26 cellular contexts compared by ENCODE assay signal in genomic region chr3:22029480-22029879, GRCh38.
"Had no signal": no experiment of that assay in that cellular context is flagged by ENCODE, and none has a peak within 500 bp of the region (broad histone marks: within the 10 kb centered on the region; RNA-seq: fewer than 3 reads in every experiment).

No MANE protein-coding gene starts in this region.

- H3K4me3 ChIP-seq: stomach, suprapubic skin, testis, thoracic aorta, thyroid gland, tibial artery, tibial nerve, transverse colon, upper lobe of left lung, upper lobe of right lung, uterus, vagina had no signal

- H3K4me1 ChIP-seq: stomach, suprapubic skin, testis, thyroid gland, tibial artery, tibial nerve, transverse colon, upper lobe of left lung, upper lobe of right lung, uterus, vagina had no signal

- H3K36me3 ChIP-seq: stomach, suprapubic skin, thoracic aorta, thyroid gland, tibial artery, tibial nerve, transverse colon, upper lobe of left lung, upper lobe of right lung, uterus, vagina had no signal

- H3K9me3 ChIP-seq: suprapubic skin, testis, thoracic aorta, thyroid gland, tibial artery, tibial nerve, transverse colon, upper lobe of left lung, upper lobe of right lung, uterus, vagina had no signal

- H3K27me3 ChIP-seq: stomach, suprapubic skin, testis, thyroid gland, tibial artery, tibial nerve, transverse colon, upper lobe of left lung, upper lobe of right lung, uterus, vagina had no signal

- FAIRE-seq: urothelium cell line had no signal

- H3K27ac ChIP-seq: stomach, suprapubic skin, testis, thoracic aorta, thyroid gland, tibial artery, tibial nerve, transverse colon, upper lobe of left lung, upper lobe of right lung, uterus, vagina had no signal

- DNase-seq: stimulated activated CD4-positive, alpha-beta T cell treated with anti-CD3 and anti-CD28 coated beads, Interleukin-2, amount 100 ng/mL, for 48 hours; stimulated activated CD4-positive, alpha-beta T cell treated with anti-CD3 and anti-CD28 coated beads, Interleukin-4, amount 100 ng/mL, for 24 hours; stimulated activated CD4-positive, alpha-beta T cell treated with anti-CD3 and anti-CD28 coated beads, Interleukin-4, amount 100 ng/mL, for 4 hours; stimulated activated CD8-positive, alpha-beta memory T cell treated with anti-CD3 and anti-CD28 coated beads, Interleukin-4, amount 100 ng/mL, for 48 hours; stimulated activated naive B cell treated with anti-CD40 and anti-IgM and Interleukin-4, amounts not matched to agents 10 μg/mL and 1 μg/mL and 100 μg/mL, for 72 hours; stimulated activated naive CD4-positive, alpha-beta T cell; stimulated activated naive CD4-positive, alpha-beta T cell treated with Interleukin-2 at 50 U/mL for 16 hours; stimulated activated naive CD8-positive, alpha-beta T cell treated with anti-CD3 and anti-CD28 coated beads, Interleukin-15, amount 100 ng/mL, for 72 hours; stimulated activated naive CD8-positive, alpha-beta T cell treated with anti-CD3 and anti-CD28 coated beads, Interleukin-15, Interleukin-2, amounts not matched to agents 100 U/mL and 50 U/mL, for 24 hours; stomach; substantia nigra; testis; thyroid gland; tibial artery; transverse colon; trophoblast cell; upper lobe of left lung; upper lobe of right lung; uterus had no signal

- ATAC-seq: stimulated activated effector memory CD8-positive, alpha-beta T cell treated with anti-CD3 and anti-CD28 coated beads, Interleukin-12 subunit alpha, Interleukin-12 subunit beta, amount 100 ng/mL, for 72 hours; stimulated activated memory B cell treated with anti-CD40 and anti-IgM and Interleukin-4, amounts not matched to agents 10 μg/mL and 1 μg/mL and 100 μg/mL, for 72 hours; stimulated activated naive B cell treated with anti-CD40 and anti-IgM and Interleukin-4, amounts not matched to agents 10 μg/mL and 1 μg/mL and 100 μg/mL, for 72 hours; stimulated activated naive CD8-positive, alpha-beta T cell treated with anti-CD3 and anti-CD28 coated beads, Interleukin-15, amount 100 ng/mL, for 72 hours; stimulated activated naive CD8-positive, alpha-beta T cell treated with anti-CD3 and anti-CD28 coated beads, Interleukin-15, Interleukin-2, amounts not matched to agents 100 U/mL and 50 U/mL, for 24 hours; upper lobe of right lung had no signal
